Comparison of ENCODE assay signal across 22 cellular contexts in the genomic region with DNA sequence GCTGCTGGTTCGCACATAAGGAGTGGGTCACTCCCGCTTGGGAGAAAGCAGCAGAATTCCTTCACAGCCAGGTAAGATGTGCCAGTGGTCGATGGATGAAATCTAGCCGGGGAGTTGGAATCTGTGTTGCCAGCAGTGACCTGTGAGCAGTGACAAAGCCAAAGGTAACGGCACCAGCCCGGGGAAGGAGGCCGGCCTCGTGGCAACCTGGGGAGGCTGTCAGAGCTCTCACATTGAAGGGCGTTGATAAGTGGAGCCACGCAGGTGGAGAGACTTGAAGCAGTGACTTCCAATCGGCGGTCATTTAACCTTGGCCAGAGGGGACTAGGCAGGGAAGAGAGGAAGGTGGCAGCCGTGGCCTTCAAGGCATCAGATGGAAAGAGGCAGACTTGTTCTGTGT. TPM values are rescaled to one million over a fixed set of nuclear protein-coding genes. Genes with fewer than 3 reads are reported as not detected.
"Had no signal": no experiment of that assay in that cellular context is flagged by ENCODE, and none has a peak within 500 bp of the region (broad histone marks: within the 10 kb centered on the region; RNA-seq: fewer than 3 reads in every experiment).

No MANE protein-coding gene starts in this region.

- H3K27ac Mint-ChIP-seq: nephron; stimulated activated naive B cell treated with anti-CD40 and anti-IgM and Interleukin-4, amounts not matched to agents 10 μg/mL and 1 μg/mL and 100 μg/mL, for 72 hours had no signal

- H3K79me2 ChIP-seq: parathyroid adenoma had no signal

- H3K9ac ChIP-seq: parathyroid adenoma had no signal

- H3K4me3 ChIP-seq: colonic mucosa, heart left ventricle, lung, psoas muscle, right lobe of liver, stomach, thoracic aorta had no signal

- H3K36me3 Mint-ChIP-seq: naive B cell; stimulated activated naive B cell treated with anti-CD40 and anti-IgM and Interleukin-4, amounts not matched to agents 10 μg/mL and 1 μg/mL and 100 μg/mL, for 72 hours had no signal

- H2AFZ ChIP-seq: parathyroid adenoma had no signal

- ATAC-seq: heart left ventricle; left ventricle myocardium superior; psoas muscle; right lobe of liver; stimulated activated naive B cell treated with anti-CD40 and anti-IgM and Interleukin-4, amounts not matched to agents 10 μg/mL and 1 μg/mL and 100 μg/mL, for 72 hours had no signal

- H3K27ac ChIP-seq: colonic mucosa, heart left ventricle, parathyroid adenoma, psoas muscle, right lobe of liver, stomach, thoracic aorta had no signal

- H3K27me3 ChIP-seq: colonic mucosa, right lobe of liver, stomach had no signal

- H3K4me1 Mint-ChIP-seq: nephron had no signal

- H3K4me1 ChIP-seq: colonic mucosa, heart left ventricle, parathyroid adenoma, psoas muscle, right lobe of liver, stomach had no signal

- H3K36me3 ChIP-seq: colonic mucosa, heart left ventricle, right lobe of liver, thoracic aorta had no signal

- H3K9me3 ChIP-seq: colonic mucosa, psoas muscle, right lobe of liver, stomach, thoracic aorta had no signal

- H3K4me3 Mint-ChIP-seq: nephron; stimulated activated naive B cell treated with anti-CD40 and anti-IgM and Interleukin-4, amounts not matched to agents 10 μg/mL and 1 μg/mL and 100 μg/mL, for 72 hours had no signal

- DNase-seq: colonic mucosa; dermis blood vessel endothelial cell; foreskin melanocyte; hippocampal formation; left ventricle myocardium superior; mesenchymal stem cell; midbrain; naive B cell; psoas muscle; retina; stimulated activated CD4-positive, alpha-beta T cell treated with anti-CD3 and anti-CD28 coated beads, Interleukin-2, amount 100 ng/mL, for 24 hours; stimulated activated CD4-positive, alpha-beta T cell treated with anti-CD3 and anti-CD28 coated beads, Interleukin-4, amount 100 ng/mL, for 4 hours; stimulated activated naive B cell treated with anti-CD40 and anti-IgM and Interleukin-4, amounts not matched to agents 10 μg/mL and 1 μg/mL and 100 μg/mL, for 72 hours; stomach; substantia nigra; trophoblast cell had no signal

RNA-seq across cellular contexts. Expression of gene ARHGAP8, which starts 58.8 kb away (rescaled TPM):
- total RNA-seq: dermis blood vessel endothelial cell, left ventricle myocardium superior had no signal
- polyA plus RNA-seq: psoas muscle had no signal
